ENCODE assay signal across 8 cellular contexts in the genomic region with DNA sequence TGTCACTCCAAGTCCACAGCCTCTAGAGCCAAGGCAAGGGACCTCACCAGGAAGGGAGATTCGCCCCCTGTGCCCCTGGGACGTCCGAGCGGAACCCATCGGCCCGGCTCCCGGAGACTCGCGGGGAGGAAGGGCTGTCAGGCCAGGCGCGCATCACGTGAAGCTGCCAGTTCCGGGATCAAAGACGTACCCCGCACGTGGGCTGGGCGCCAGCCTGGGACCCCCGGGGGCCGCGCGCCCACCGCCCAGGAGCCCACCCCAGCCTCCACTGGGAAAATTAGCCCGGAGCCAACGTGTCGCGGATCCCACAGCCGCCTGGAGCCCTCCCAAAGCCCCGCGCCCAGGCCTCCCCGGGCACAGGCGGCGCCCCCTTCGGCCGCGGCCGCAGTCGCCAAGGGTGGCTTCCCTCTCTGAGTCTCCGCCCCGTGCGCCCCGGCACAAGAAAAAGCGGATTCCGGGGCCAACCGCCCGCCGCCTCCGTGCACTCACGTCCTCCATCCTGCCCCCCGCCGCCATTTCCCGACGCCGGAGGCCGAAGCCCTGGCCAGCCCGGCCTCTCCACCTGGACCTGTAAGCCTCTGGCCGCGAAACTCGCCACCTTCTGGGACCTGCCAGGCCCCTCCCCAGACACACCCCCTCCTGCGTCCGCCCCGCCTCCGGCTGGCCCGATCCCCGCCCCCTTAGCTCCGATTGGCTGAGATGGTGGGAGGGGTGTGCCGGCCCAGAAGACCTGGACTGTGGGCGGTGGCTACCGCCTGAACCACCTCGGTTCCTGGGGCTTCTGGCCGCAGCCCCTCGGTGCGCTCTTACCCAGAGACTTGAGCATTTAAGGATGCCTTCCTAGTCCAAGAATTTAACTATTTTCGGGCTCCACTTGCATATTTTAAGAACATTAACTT. TPM values are rescaled to one million over a fixed set of nuclear protein-coding genes. Genes with fewer than 3 reads are reported as not detected.
DNase-seq lines count a peak whose midpoint lies in the region; TF ChIP-seq lines count a peak whose summit lies in the region.

A gene (minus strand): TSS at position 603 of the 899 bp plus-strand sequence. CDS start 87 bp downstream, at position 516.

- no peaks in the 10 kb centered on the region for H3K9me3 Mint-ChIP-seq in neural progenitor cell

- peak within 1 kb of the TSS; percentile 83 for H3K4me3 ChIP-seq in H7 (ENCODE audit: insufficient read depth, low read depth, low read length)
- peak within 1 kb of the TSS; percentile 84 for H3K4me3 ChIP-seq in Loucy (ENCODE audit: low read length, poor library complexity, severe bottlenecking)
- peak within 1 kb of the TSS; percentile 66 to 84 for H3K4me3 ChIP-seq in foreskin fibroblast (ENCODE audit: low read depth in 1 of 2, low read length in 2 of 2)
- peak within 1 kb of the TSS; percentile 81 for H3K4me3 ChIP-seq in neural progenitor cell

- peak within 1 kb of the TSS; percentile 76 for H3K9ac ChIP-seq in Loucy (ENCODE audit: low read depth, low read length, poor library complexity, severe bottlenecking)
- peak within 1 kb of the TSS; percentile 54 for H3K9ac ChIP-seq in neural progenitor cell

- no peaks in the 10 kb centered on the region for H3F3A ChIP-seq in Loucy (ENCODE audit: low read depth)
- H3F3A ChIP-seq in neural progenitor cell (ENCODE audit: low read depth), result no peaks in the 10 kb centered on the region

- DNase-seq in G401 (ENCODE audit: low spot score) (peak; percentile 98), H7 (peak; percentile 98), SHP77 (lab: John Stamatoyannopoulos, UW) (peak; percentile 82), foreskin fibroblast (peak; percentile 88 to 96), neural progenitor cell (ENCODE audit: low spot score) (peak; percentile 94), stromal cell of bone marrow (ENCODE audit: low read depth) (peak; percentile 79)
- DNase-seq in activated gamma-delta T cell treated with anti-CD3 and anti-CD28 coated beads, Interleukin-2, amount 50 U/mL, for 16 hours (ENCODE audit: low read depth), result peak; percentile 85

- peak within 1 kb of the TSS; percentile 94 for H3K4me3 Mint-ChIP-seq in neural progenitor cell

- H3K27me3 Mint-ChIP-seq in neural progenitor cell (ENCODE audit: insufficient read depth, low read depth), result peaks cover 9% of the 10 kb centered on the region

- H3K36me3 Mint-ChIP-seq in neural progenitor cell, result no peaks in the 10 kb centered on the region

- H3K27ac Mint-ChIP-seq in neural progenitor cell, result peak within 1 kb of the TSS; percentile 83

- H3K36me3 ChIP-seq in H7 (replicated peaks; ENCODE audit: control insufficient read depth, insufficient read depth, low read length) (no peaks in the 10 kb centered on the region), Loucy (ENCODE audit: insufficient read depth, low read length) (no peaks in the 10 kb centered on the region), neural progenitor cell (no peaks in the 10 kb centered on the region)

- no peaks in the 10 kb centered on the region for H3K9me2 ChIP-seq in Loucy (replicated peaks; ENCODE audit: low read depth, low read length)

- no peak within 1 kb of the TSS for H3K27ac ChIP-seq in neural progenitor cell

- peaks cover 15% of the 10 kb centered on the region; the same call in 1 of the 2 replicates for H3K79me2 ChIP-seq in Loucy (ENCODE audit: insufficient read depth, low read length)
- peaks cover 14% of the 10 kb centered on the region for H3K79me2 ChIP-seq in neural progenitor cell (ENCODE audit: low read depth)

- H3K4me1 Mint-ChIP-seq in neural progenitor cell, result peaks cover 11% of the 10 kb centered on the region

- in situ Hi-C loops in G401 (cut with HindIII; ENCODE audit: low sequenced_read_pairs), result no loop called here

- H3K9me3 ChIP-seq in Loucy (ENCODE audit: insufficient read depth, low read depth, low read length) (no peaks in the 10 kb centered on the region), neural progenitor cell (ENCODE audit: low read depth) (no peaks in the 10 kb centered on the region)

- peak within 1 kb of the TSS; percentile 99 for H2AFZ ChIP-seq in Loucy (ENCODE audit: low read length)
- peak within 1 kb of the TSS; percentile 96 for H2AFZ ChIP-seq in neural progenitor cell (replicated peaks)

- H3K4me2 ChIP-seq in Loucy (ENCODE audit: low read depth, low read length, poor library complexity, severe bottlenecking), result peak within 1 kb of the TSS; percentile 87
- peak within 1 kb of the TSS; percentile 89 for H3K4me2 ChIP-seq in neural progenitor cell

- TF ChIP-seq CTCF in Loucy (conservative IDR thresholded peaks at IDR 0.05; ENCODE audit: low read length), result peak; percentile 40
- peak; percentile 40 for TF ChIP-seq CTCF in foreskin fibroblast (IDR thresholded peaks at IDR 0.05; ENCODE audit: low read depth, low read length)
- peak; percentile 46 for TF ChIP-seq CTCF in neural progenitor cell (IDR thresholded peaks at IDR 0.05)

- H4K20me1 ChIP-seq in Loucy (ENCODE audit: insufficient read depth, low read length, poor library complexity, severe bottlenecking) (no peaks in the 10 kb centered on the region), neural progenitor cell (ENCODE audit: low read depth) (no peaks in the 10 kb centered on the region)

- H3K4me1 ChIP-seq in Loucy (ENCODE audit: insufficient read depth, low read length, poor library complexity, severe bottlenecking), result peaks cover 9% of the 10 kb centered on the region
- H3K4me1 ChIP-seq in neural progenitor cell, result peaks cover 9% of the 10 kb centered on the region

- H3K27me3 ChIP-seq in H7 (ENCODE audit: control insufficient read depth, insufficient read depth, low read length) (no peaks in the 10 kb centered on the region), Loucy (ENCODE audit: insufficient read depth, low read length, poor library complexity, severe bottlenecking) (no peaks in the 10 kb centered on the region), neural progenitor cell (no peaks in the 10 kb centered on the region)

RNA-seq across cellular contexts. Expression of the gene that starts here (rescaled TPM):
- total RNA-seq in G401 (2014; rRNA removed; shearing (Covaris generic)), result 8.3 and 17.5 TPM in 2 replicates
- 10.0 and 14.2 TPM in 2 replicates for total RNA-seq in H7 (2014; rRNA removed; shearing (Covaris generic))
- 11.3 and 16.1 TPM in 2 replicates for total RNA-seq in neural progenitor cell (ENCODE audit: low replicate concordance)
